Comparison of ENCODE assay signal across 20 cellular contexts in the genomic region with DNA sequence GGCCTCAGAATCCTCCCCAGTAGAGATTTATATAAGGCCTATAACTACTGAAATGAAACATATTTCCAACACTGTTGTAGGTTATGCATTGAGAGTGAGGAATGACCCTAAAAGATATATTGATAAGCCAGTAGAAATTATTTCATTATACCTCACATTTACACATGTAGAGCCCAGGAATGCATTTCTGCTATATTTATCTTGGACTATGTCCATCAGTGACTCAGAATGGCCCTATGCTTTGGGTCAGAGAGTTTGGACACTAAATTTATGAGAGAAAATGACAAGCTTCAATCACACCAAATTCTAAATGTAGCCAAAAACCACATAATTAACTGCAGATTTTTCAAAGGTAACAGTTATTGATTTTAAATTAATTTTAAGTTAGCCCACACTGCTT.
DNase-seq lines count a peak whose midpoint lies in the region; TF ChIP-seq lines count a peak whose summit lies in the region.
"Had no signal": no experiment of that assay in that cellular context is flagged by ENCODE, and none has a peak within 500 bp of the region (broad histone marks: within the 10 kb centered on the region; RNA-seq: fewer than 3 reads in every experiment).

No MANE protein-coding gene starts in this region.

- H3K27me3 ChIP-seq in vagina, result no peaks in the 10 kb centered on the region
- H3K27me3 ChIP-seq: pancreas had no signal

- no peak overlapping the region for H3K4me3 ChIP-seq in vagina
- H3K4me3 ChIP-seq: lower lobe of right lung, pancreas had no signal

- no peaks in the 10 kb centered on the region for H3K36me3 ChIP-seq in vagina
- H3K36me3 ChIP-seq: lower lobe of right lung, pancreas had no signal

- DNase-seq in EL (peak; percentile 72), LHCN-M2 (ENCODE audit: low read depth) (peak; percentile 33), astrocyte of the hippocampus (ENCODE audit: low read depth, low spot score) (peak; percentile 39), myocyte (ENCODE audit: low read depth) (peak; percentile 8), NCI-H82 (lab: John Stamatoyannopoulos, UW) (no peak), 8988T (no peak), vagina (ENCODE audit: extremely low spot score in 2 of 2) (no peak)
- DNase-seq: activated CD8-positive, alpha-beta T cell treated with anti-CD3 and anti-CD28 coated beads, Interleukin-2, amount 10 ng/mL, durations not matched to agents 7 days and 5 days; GOT3; islet precursor cell; lower lobe of right lung; NCI-H1092 treated with DMSO at 0.1 percent for 48 hours; NCI-H187 treated with DMSO at 0.1 percent for 48 hours; NCI-H526; pancreas; RPMI8226; stimulated activated CD4-positive, alpha-beta T cell treated with anti-CD3 and anti-CD28 coated beads, Interleukin-12 subunit alpha, Interleukin-12 subunit beta, amount 100 ng/mL, for 4 hours; stimulated activated CD4-positive, alpha-beta T cell treated with anti-CD3 and anti-CD28 coated beads, Interleukin-4, amount 100 ng/mL, for 24 hours; substantia nigra; T-helper 2 cell had no signal

- TF ChIP-seq POLR2A in vagina (IDR thresholded peaks at IDR 0.05), result no peak

- H3K9me3 ChIP-seq in vagina, result no peaks in the 10 kb centered on the region
- H3K9me3 ChIP-seq: lower lobe of right lung, pancreas had no signal

- TF ChIP-seq CTCF in vagina (IDR thresholded peaks at IDR 0.05), result no peak

- H3K4me1 ChIP-seq in vagina, result no peaks in the 10 kb centered on the region
- H3K4me1 ChIP-seq: lower lobe of right lung had no signal

- H3K27ac ChIP-seq in vagina, result no peak overlapping the region
- H3K27ac ChIP-seq: lower lobe of right lung, pancreas had no signal

- intact Hi-C loops in vagina (cut with DNase I), result no loop called here

Comparison
In these comparisons a context has a peak if more than half of its experiments do, and no peak if none do; other contexts are left out.
1. DNase-seq: peak in EL (single experiment), LHCN-M2 (single experiment), astrocyte of the hippocampus (single experiment) and myocyte (single experiment); none in NCI-H82 (single experiment), 8988T (single experiment) and vagina (0 of 2).